In the genomic region with DNA sequence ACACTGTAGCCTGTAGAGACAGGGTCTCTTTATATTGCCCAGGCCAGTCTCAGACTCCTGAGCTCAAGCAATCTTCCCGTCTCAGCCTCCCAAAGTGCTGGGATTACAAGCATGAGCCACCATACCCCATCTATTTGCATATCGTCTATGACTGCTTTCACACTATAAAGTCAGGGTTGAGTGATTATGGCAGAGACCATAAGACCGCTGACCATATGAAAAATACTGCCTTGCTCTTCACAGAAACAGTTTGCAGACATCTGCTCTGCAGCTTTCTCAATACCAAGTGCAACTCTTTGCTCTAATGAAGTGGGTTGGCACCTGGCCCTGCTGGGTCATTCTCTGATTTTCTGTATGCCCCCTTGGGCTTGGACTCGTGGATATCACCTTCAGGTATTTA, we compare ENCODE assay signal across 1 cellular context.
TF ChIP-seq lines count a peak whose summit lies in the region.

No MANE protein-coding gene starts in this region.

TF ChIP-seq in GM23338, 12 proteins besides CTCF, POLR2A, EP300 and RAD21 (continued from another document):
- TF ChIP-seq, protein P1, sequence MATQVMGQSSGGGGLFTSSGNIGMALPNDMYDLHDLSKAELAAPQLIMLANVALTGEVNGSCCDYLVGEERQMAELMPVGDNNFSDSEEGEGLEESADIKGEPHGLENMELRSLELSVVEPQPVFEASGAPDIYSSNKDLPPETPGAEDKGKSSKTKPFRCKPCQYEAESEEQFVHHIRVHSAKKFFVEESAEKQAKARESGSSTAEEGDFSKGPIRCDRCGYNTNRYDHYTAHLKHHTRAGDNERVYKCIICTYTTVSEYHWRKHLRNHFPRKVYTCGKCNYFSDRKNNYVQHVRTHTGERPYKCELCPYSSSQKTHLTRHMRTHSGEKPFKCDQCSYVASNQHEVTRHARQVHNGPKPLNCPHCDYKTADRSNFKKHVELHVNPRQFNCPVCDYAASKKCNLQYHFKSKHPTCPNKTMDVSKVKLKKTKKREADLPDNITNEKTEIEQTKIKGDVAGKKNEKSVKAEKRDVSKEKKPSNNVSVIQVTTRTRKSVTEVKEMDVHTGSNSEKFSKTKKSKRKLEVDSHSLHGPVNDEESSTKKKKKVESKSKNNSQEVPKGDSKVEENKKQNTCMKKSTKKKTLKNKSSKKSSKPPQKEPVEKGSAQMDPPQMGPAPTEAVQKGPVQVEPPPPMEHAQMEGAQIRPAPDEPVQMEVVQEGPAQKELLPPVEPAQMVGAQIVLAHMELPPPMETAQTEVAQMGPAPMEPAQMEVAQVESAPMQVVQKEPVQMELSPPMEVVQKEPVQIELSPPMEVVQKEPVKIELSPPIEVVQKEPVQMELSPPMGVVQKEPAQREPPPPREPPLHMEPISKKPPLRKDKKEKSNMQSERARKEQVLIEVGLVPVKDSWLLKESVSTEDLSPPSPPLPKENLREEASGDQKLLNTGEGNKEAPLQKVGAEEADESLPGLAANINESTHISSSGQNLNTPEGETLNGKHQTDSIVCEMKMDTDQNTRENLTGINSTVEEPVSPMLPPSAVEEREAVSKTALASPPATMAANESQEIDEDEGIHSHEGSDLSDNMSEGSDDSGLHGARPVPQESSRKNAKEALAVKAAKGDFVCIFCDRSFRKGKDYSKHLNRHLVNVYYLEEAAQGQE (IDR thresholded peaks at IDR 0.05; ENCODE audit: unreplicated experiment), result no peak
- TF ChIP-seq CREB1 (CRISPR knock-in tag; IDR thresholded peaks at IDR 0.05; ENCODE audit: low read depth) (no peak), ZNF331 (CRISPR knock-in tag; IDR thresholded peaks at IDR 0.05; ENCODE audit: low read depth) (no peak), STAT1 (IDR thresholded peaks at IDR 0.05; ENCODE audit: unreplicated experiment) (no peak), POLR2AphosphoS5 (IDR thresholded peaks at IDR 0.05; ENCODE audit: low read depth) (no peak)
